ENCODE assay signal across 11 cellular contexts in the genomic region with DNA sequence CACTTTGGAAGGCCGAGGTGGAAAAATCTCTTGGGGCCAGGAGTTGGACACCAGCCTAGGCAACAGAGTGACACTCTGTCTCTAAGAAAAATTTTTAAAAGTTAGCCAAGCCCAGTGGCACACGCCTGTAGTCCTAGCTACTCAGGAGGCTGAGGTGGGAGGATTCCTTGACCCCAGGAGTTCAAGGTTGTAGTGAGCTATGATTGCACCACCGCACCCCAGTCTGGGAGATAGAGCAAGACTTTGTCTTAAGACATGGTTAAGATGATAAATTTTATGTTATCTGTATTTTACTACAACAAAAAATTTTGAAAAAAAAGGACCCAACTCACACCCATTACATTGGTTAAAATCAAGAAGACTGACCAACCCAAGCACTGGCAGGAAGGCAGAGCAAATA.
"Had no signal": no experiment of that assay in that cellular context is flagged by ENCODE, and none has a peak within 500 bp of the region (broad histone marks: within the 10 kb centered on the region; RNA-seq: fewer than 3 reads in every experiment).

No MANE protein-coding gene starts in this region.

- ATAC-seq: HCT116 had no signal

- H3K27ac ChIP-seq: GM23248 had no signal

- H3K4me1 ChIP-seq: HAP-1 had no signal

- H3K9ac ChIP-seq: GM23248 had no signal

- H3K27ac Mint-ChIP-seq: GM23338, H9, HFFc6 had no signal

- H3K36me3 ChIP-seq: HAP-1 had no signal

- H2AFZ ChIP-seq: GM23248, GM23338 had no signal

- FAIRE-seq: H1, H54 had no signal

- DNase-seq: GM23248, GOT3, H7, HCEC 1CT, HFFc6 had no signal

- H3K4me1 Mint-ChIP-seq: GM23338, H9 had no signal

- H3K4me3 Mint-ChIP-seq: GM23338, H9, HFFc6 had no signal

- H3K4me3 ChIP-seq: GM23248, GM23338, HAP-1 had no signal

- H3K4me2 ChIP-seq: GM23338 had no signal
